ENCODE assay signal across 8 cellular contexts in the genomic region with DNA sequence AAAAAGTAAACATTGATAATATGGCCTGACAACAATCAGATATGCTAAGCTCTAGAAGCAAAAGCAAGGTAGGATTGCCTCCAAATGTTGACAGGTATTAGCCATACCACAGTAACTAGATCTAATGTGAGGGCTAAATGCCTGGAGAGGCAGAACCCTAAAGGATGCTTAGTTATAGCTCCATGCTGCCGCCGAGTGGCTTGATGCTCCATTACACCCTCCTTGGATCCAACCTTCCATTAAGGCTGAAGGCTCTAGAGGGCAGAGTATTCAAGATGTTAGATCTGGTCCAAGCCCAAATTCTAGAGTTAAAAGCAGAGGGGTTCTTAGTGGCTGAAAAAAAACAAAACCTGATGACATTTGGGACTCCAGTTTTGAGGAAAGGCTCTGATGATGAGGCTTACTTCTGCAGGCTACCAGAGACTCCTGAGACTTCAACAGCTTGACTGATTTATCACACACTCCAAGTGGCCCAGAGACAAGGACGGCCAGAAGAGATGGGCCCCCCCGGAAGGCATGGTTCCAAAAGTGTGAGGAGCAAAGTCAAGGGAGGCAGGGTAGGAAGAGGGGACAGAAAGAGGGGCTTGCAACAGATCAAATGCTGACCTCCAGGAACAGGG. TPM values are rescaled to one million over a fixed set of nuclear protein-coding genes. Genes with fewer than 3 reads are reported as not detected.
A peak's percentile ranks its signal among the peaks of the same experiment; 100 is the strongest.
DNase-seq lines count a peak whose midpoint lies in the region; ATAC-seq and TF ChIP-seq lines count a peak whose summit lies in the region.

No MANE protein-coding gene starts in this region.

- peak overlapping the region; percentile 76 for H3K27ac Mint-ChIP-seq in activated CD4-positive, alpha-beta T cell treated with anti-CD3 and anti-CD28 coated beads for 36 hours

- no peak overlapping the region for H3K4me3 Mint-ChIP-seq in activated CD4-positive, alpha-beta T cell treated with anti-CD3 and anti-CD28 coated beads for 36 hours

- peaks cover 50% of the 10 kb centered on the region for H3K36me3 Mint-ChIP-seq in activated CD4-positive, alpha-beta T cell treated with anti-CD3 and anti-CD28 coated beads for 36 hours (ENCODE audit: low read depth)

- H3K36me3 ChIP-seq in colonic mucosa, result no peaks in the 10 kb centered on the region
- peaks cover 0 to 3% of the 10 kb centered on the region in 2 donors for H3K36me3 ChIP-seq in lung (ENCODE audit: control insufficient read depth in 2 of 2, insufficient read depth in 2 of 2, low read length in 2 of 2)

- H3K27ac ChIP-seq in colonic mucosa, result no peak overlapping the region
- no peak overlapping the region for H3K27ac ChIP-seq in lung (ENCODE audit: low read depth in 1 of 2, low read length in 1 of 2)

- peaks cover 40% of the 10 kb centered on the region for H3K4me1 Mint-ChIP-seq in activated CD4-positive, alpha-beta T cell treated with anti-CD3 and anti-CD28 coated beads for 36 hours

- peak; percentile 71 for DNase-seq in Right ventricle myocardium inferior (ENCODE audit: missing footprints)
- no peak for DNase-seq in cardiac septum (ENCODE audit: low spot score)
- DNase-seq in NCI-H460 (ENCODE audit: extremely low read depth, low read depth), result peak; percentile 76
- DNase-seq in activated CD4-positive, alpha-beta T cell treated with anti-CD3 and anti-CD28 coated beads for 36 hours, result peak; percentile 86
- DNase-seq in colonic mucosa, result peak; percentile 59
- DNase-seq in lung (ENCODE audit: low spot score), result peak; percentile 65
- DNase-seq in stimulated activated CD8-positive, alpha-beta memory T cell treated with anti-CD3 and anti-CD28 coated beads, Interleukin-2, amount 100 ng/mL, for 1 hour (ENCODE audit: low read depth in 2 of 2), result peak; percentile 27 to 48

- H3K9me3 ChIP-seq in colonic mucosa, result no peaks in the 10 kb centered on the region
- no peaks in the 10 kb centered on the region for H3K9me3 ChIP-seq in lung (ENCODE audit: control insufficient read depth in 2 of 2, insufficient read depth in 1 of 2, low read length in 1 of 2)

- POLR2A ChIA-PET in activated CD4-positive, alpha-beta T cell treated with anti-CD3 and anti-CD28 coated beads for 36 hours (lab: Charles Lee), result interaction anchor here (0.6 to 1.5 kb wide), 6 partner anchors 11 to 503 kb away, joined by 3 to 7 read pairs (median 3); no protein-coding TSS in a partner anchor

- H3K27me3 Mint-ChIP-seq in activated CD4-positive, alpha-beta T cell treated with anti-CD3 and anti-CD28 coated beads for 36 hours, result no peaks in the 10 kb centered on the region

- ATAC-seq in Right ventricle myocardium inferior (peak; percentile 81), HG03066 (IDR thresholded peaks at IDR 0.05; ENCODE audit: low read depth, unreplicated experiment) (peak; percentile 67), lung (ENCODE audit: insufficient read depth, low FRiP score) (peak; percentile 90)
- peak; percentile 86 for ATAC-seq in activated CD4-positive, alpha-beta T cell treated with anti-CD3 and anti-CD28 coated beads for 36 hours

- peak; percentile 60 for TF ChIP-seq CTCF in colonic mucosa (IDR thresholded peaks at IDR 0.05)
- TF ChIP-seq CTCF in lung (IDR thresholded peaks at IDR 0.05; ENCODE audit: control extremely low read depth, extremely low read depth), result peak; percentile 71

- no peaks in the 10 kb centered on the region for H3K4me1 ChIP-seq in colonic mucosa
- peaks cover 0 to 4% of the 10 kb centered on the region in 2 donors for H3K4me1 ChIP-seq in lung (ENCODE audit: control insufficient read depth in 2 of 2, insufficient read depth in 2 of 2, low read length in 2 of 2)

- H3K27me3 ChIP-seq in colonic mucosa (no peaks in the 10 kb centered on the region), lung (ENCODE audit: control insufficient read depth, insufficient read depth) (no peaks in the 10 kb centered on the region)

- no peak overlapping the region for H3K4me3 ChIP-seq in colonic mucosa
- no peak overlapping the region for H3K4me3 ChIP-seq in lung

- no peak overlapping the region for H3K9ac ChIP-seq in colonic mucosa (ENCODE audit: low read depth in 2 of 2, low read length in 2 of 2)

- intact Hi-C loops in Right ventricle myocardium inferior (cut with DNase I) (loop anchor here (2.0 kb wide), 1 partner anchor 320 kb away; no protein-coding TSS in a partner anchor), cardiac septum (cut with DNase I) (loop anchor here (5.0 kb wide), 1 partner anchor 504 kb away; no protein-coding TSS in a partner anchor), colonic mucosa (cut with DNase I) (no loop called here)
- intact Hi-C loops in activated CD4-positive, alpha-beta T cell treated with anti-CD3 and anti-CD28 coated beads for 36 hours (cut with DNase I, micrococcal nuclease), result loop anchor here (2.0 to 10.0 kb wide), 6 partner anchors 56 to 616 kb away; a partner anchor contains a TSS

- H3K9me3 Mint-ChIP-seq in activated CD4-positive, alpha-beta T cell treated with anti-CD3 and anti-CD28 coated beads for 36 hours (ENCODE audit: low read depth), result no peaks in the 10 kb centered on the region

- 30 to 31% methylated on average over 4 of the region's 4 CpGs for whole genome bisulfite sequencing in lung, 2 donors

- CTCF ChIA-PET in activated CD4-positive, alpha-beta T cell treated with anti-CD3 and anti-CD28 coated beads for 36 hours (lab: Charles Lee), result interaction anchor here (0.7 to 6.8 kb wide), 27 partner anchors 9 to 361 kb away, joined by 3 to 52 read pairs (median 4); no protein-coding TSS in a partner anchor

RNA-seq across cellular contexts. Expression of a gene that starts 21.8 kb away (rescaled TPM):
- total RNA-seq in Right ventricle myocardium inferior (not detected), cardiac septum (not detected), colonic mucosa (under 1 TPM in 1 of 2 donors, not detected in 1; 0.40 TPM), lung (10 to 100 TPM in 1 of 2 donors, not detected in 1; 16.7 TPM)
- total RNA-seq in NCI-H460 (2014; rRNA removed; shearing (Covaris generic)), result not detected in 2 replicates
- not detected in 2 replicates for polyA plus RNA-seq in NCI-H460 (2014; cell fraction: nucleus; rRNA removed)
- not detected for total RNA-seq in activated CD4-positive, alpha-beta T cell treated with anti-CD3 and anti-CD28 coated beads for 36 hours
- polyA plus RNA-seq in lung, result 10 to 100 TPM in 1 of 2 donors, 1 to 10 TPM in 1; 1.7 to 19.7 TPM

RNA-seq across cellular contexts. Expression of a gene that starts 55.3 kb away (rescaled TPM):
- total RNA-seq in Right ventricle myocardium inferior (26.4 TPM), cardiac septum (13.2 TPM), colonic mucosa (10 to 100 TPM; 12.8 to 27.6 TPM), lung (100 to 1,000 TPM in 1 of 2 donors, 10 to 100 TPM in 1; 89.8 to 227 TPM)
- 44.4 and 55.9 TPM in 2 replicates for total RNA-seq in NCI-H460 (2014; rRNA removed; shearing (Covaris generic))
- 25.2 and 74.5 TPM in 2 replicates for polyA plus RNA-seq in NCI-H460 (2014; cell fraction: nucleus; rRNA removed)
- 1,000 to 10,000 TPM; 1,060 to 1,089 TPM for total RNA-seq in activated CD4-positive, alpha-beta T cell treated with anti-CD3 and anti-CD28 coated beads for 36 hours
- 100 to 1,000 TPM in 1 of 2 donors, 10 to 100 TPM in 1; 42.9 to 539 TPM for polyA plus RNA-seq in lung

Comparison
In these comparisons a context has a peak if more than half of its experiments do, and no peak if none do; other contexts are left out.
1. RNA of a gene that starts 55.3 kb away (total RNA-seq): 1,060 to 1,089 TPM in activated CD4-positive, alpha-beta T cell treated with anti-CD3 and anti-CD28 coated beads for 36 hours; 89.8 to 227 TPM in lung, 44.4 to 55.9 TPM in NCI-H460, 12.8 to 27.6 TPM in colonic mucosa, 26.4 TPM in Right ventricle myocardium inferior (single experiment) and 13.2 TPM in cardiac septum (single experiment); every median in the first group is over 4 times any median in the second.
2. Peak in every context shown above with its lines, with median percentiles within 50 percentile points of each other: ATAC-seq.